Comparison of ENCODE assay signal across 16 cellular contexts in the genomic region with DNA sequence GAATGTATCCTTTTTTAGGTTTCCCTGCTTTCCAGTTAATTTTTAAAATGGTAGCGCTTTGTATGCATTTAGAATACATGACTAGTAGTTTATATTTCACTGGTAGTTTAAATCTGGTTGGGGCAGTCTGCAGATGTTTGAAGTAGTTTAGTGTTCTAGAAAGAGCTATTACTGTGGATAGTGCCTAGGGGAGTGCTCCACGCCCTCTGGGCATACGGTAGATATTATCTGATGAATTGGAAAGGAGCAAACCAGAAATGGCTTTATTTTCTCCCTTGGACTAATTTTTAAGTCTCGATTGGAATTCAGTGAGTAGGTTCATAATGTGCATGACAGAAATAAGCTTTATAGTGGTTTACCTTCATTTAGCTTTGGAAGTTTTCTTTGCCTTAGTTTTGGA.
DNase-seq lines count a peak whose midpoint lies in the region; ATAC-seq, FAIRE-seq and TF ChIP-seq lines count a peak whose summit lies in the region.
"Had no signal": no experiment of that assay in that cellular context is flagged by ENCODE, and none has a peak within 500 bp of the region (broad histone marks: within the 10 kb centered on the region; RNA-seq: fewer than 3 reads in every experiment).

No MANE protein-coding gene starts in this region.

- 64 to 81% methylated on average over 4 of the region's 4 CpGs for WGBS in sigmoid colon, 2 donors

- CTCF ChIA-PET in WTC11 (lab: Charles Lee): interaction anchor here (0.9 kb wide), 1 partner anchor 38 kb away, joined by 3 read pairs; no protein-coding TSS in a partner anchor

- no peak for TF ChIP-seq CTCF in WTC11 (IDR thresholded peaks at IDR 0.05)
- no peak for TF ChIP-seq CTCF in mesothelial cell of epicardium (IDR thresholded peaks at IDR 0.05; ENCODE audit: unreplicated experiment)
- no peak for TF ChIP-seq CTCF in type B pancreatic cell (conservative IDR thresholded peaks at IDR 0.05)
- TF ChIP-seq CTCF in sigmoid colon (IDR thresholded peaks at IDR 0.05): no peak

- H3K27ac Mint-ChIP-seq in WTC11: peak overlapping the region; percentile 47; the same call in 1 of the 2 replicates
- peak overlapping the region; percentile 84 for H3K27ac Mint-ChIP-seq in mesothelial cell of epicardium
- H3K27ac Mint-ChIP-seq in type B pancreatic cell: peak overlapping the region; percentile 85
- H3K27ac Mint-ChIP-seq: B cell; CD8-positive, alpha-beta T cell; H9 had no signal

- H3K36me3 Mint-ChIP-seq in WTC11 (peaks cover 13% of the 10 kb centered on the region), mesothelial cell of epicardium (peaks cover 29% of the 10 kb centered on the region), type B pancreatic cell (peaks cover 47% of the 10 kb centered on the region)
- H3K36me3 Mint-ChIP-seq: CD8-positive, alpha-beta T cell had no signal

- DNase-seq in HTR-8/SVneo (ENCODE audit: insufficient read length, low spot score) (no peak), WTC11 (ENCODE audit: low spot score) (no peak), mesothelial cell of epicardium (ENCODE audit: low spot score in 2 of 2, unreplicated experiment in 2 of 2) (no peak), type B pancreatic cell (ENCODE audit: extremely low spot score, unreplicated experiment) (no peak), sigmoid colon (no peak)
- DNase-seq in stimulated activated CD4-positive, alpha-beta T cell treated with anti-CD3 and anti-CD28 coated beads, Interleukin-4, amount 100 ng/mL, for 4 hours: no peak
- DNase-seq: CD8-positive, alpha-beta T cell; DMS 273 treated with DMSO at 0.1 percent for 48 hours; DND-41; EL; H9 had no signal

- no peak overlapping the region for H3K27ac ChIP-seq in sigmoid colon
- H3K27ac ChIP-seq: BLaER1 treated with 17β-estradiol and CSF1 and Interleukin-3, amounts not matched to agents 10 nM and 100 nM had no signal

- H3K4me3 ChIP-seq in sigmoid colon: no peak overlapping the region
- H3K4me3 ChIP-seq: BLaER1 treated with 17β-estradiol and CSF1 and Interleukin-3, amounts not matched to agents 10 nM and 100 nM; GM12878 had no signal

- peaks cover 0 to 19% (median 0%) of the 10 kb centered on the region in 4 donors for H3K4me1 ChIP-seq in sigmoid colon

- no peak for TF ChIP-seq EP300 in sigmoid colon (IDR thresholded peaks at IDR 0.05)

- H3K36me3 ChIP-seq in sigmoid colon: peaks cover 0 to 44% (median 0%) of the 10 kb centered on the region in 4 donors

- FAIRE-seq in HTR-8/SVneo (lab: Jason Lieb, UNC): peak; percentile 73
- FAIRE-seq: GM12878, H1 had no signal

- no peak for TF ChIP-seq POLR2A in sigmoid colon (IDR thresholded peaks at IDR 0.05)

- intact Hi-C loops in sigmoid colon (cut with DNase I): no loop called here

- no peaks in the 10 kb centered on the region for H3K27me3 Mint-ChIP-seq in WTC11 (ENCODE audit: low read depth)
- H3K27me3 Mint-ChIP-seq in mesothelial cell of epicardium (ENCODE audit: low read depth): no peaks in the 10 kb centered on the region
- no peaks in the 10 kb centered on the region for H3K27me3 Mint-ChIP-seq in type B pancreatic cell

- ATAC-seq in WTC11: no peak
- no peak for ATAC-seq in HG02870 (IDR thresholded peaks at IDR 0.05; ENCODE audit: unreplicated experiment)
- ATAC-seq: CD8-positive, alpha-beta T cell; GM12878 had no signal

- H3K4me3 Mint-ChIP-seq in WTC11 (no peak overlapping the region), mesothelial cell of epicardium (no peak overlapping the region), type B pancreatic cell (peak overlapping the region; percentile 33)
- H3K4me3 Mint-ChIP-seq: B cell; CD8-positive, alpha-beta T cell; H9 had no signal

- POLR2A ChIA-PET in WTC11 (lab: Charles Lee): no interaction called here

- H3K9me3 Mint-ChIP-seq in WTC11 (no peaks in the 10 kb centered on the region), mesothelial cell of epicardium (no peaks in the 10 kb centered on the region), type B pancreatic cell (no peaks in the 10 kb centered on the region)
- H3K9me3 Mint-ChIP-seq: CD8-positive, alpha-beta T cell; H9 had no signal

- H3K4me1 Mint-ChIP-seq in WTC11: peaks cover 27% of the 10 kb centered on the region
- peaks cover 58% of the 10 kb centered on the region for H3K4me1 Mint-ChIP-seq in mesothelial cell of epicardium
- peaks cover 43% of the 10 kb centered on the region for H3K4me1 Mint-ChIP-seq in type B pancreatic cell (ENCODE audit: unreplicated experiment)

- H3K9me3 ChIP-seq in sigmoid colon: no peaks in the 10 kb centered on the region
- H3K9me3 ChIP-seq: BLaER1 treated with 17β-estradiol and CSF1 and Interleukin-3, amounts not matched to agents 10 nM and 100 nM had no signal

- H3K27me3 ChIP-seq in sigmoid colon: no peaks in the 10 kb centered on the region
- H3K27me3 ChIP-seq: BLaER1 treated with 17β-estradiol and CSF1 and Interleukin-3, amounts not matched to agents 10 nM and 100 nM had no signal

TF ChIP-seq in WTC11, 78 proteins besides CTCF, POLR2A, EP300 and RAD21:
- TF ChIP-seq NR1H2 (CRISPR knock-in tag; IDR thresholded peaks at IDR 0.05) (no peak), SP1 (CRISPR knock-in tag; conservative IDR thresholded peaks at IDR 0.05) (no peak), GTF2I (CRISPR knock-in tag; conservative IDR thresholded peaks at IDR 0.05) (no peak)
- TF ChIP-seq, protein P1, sequence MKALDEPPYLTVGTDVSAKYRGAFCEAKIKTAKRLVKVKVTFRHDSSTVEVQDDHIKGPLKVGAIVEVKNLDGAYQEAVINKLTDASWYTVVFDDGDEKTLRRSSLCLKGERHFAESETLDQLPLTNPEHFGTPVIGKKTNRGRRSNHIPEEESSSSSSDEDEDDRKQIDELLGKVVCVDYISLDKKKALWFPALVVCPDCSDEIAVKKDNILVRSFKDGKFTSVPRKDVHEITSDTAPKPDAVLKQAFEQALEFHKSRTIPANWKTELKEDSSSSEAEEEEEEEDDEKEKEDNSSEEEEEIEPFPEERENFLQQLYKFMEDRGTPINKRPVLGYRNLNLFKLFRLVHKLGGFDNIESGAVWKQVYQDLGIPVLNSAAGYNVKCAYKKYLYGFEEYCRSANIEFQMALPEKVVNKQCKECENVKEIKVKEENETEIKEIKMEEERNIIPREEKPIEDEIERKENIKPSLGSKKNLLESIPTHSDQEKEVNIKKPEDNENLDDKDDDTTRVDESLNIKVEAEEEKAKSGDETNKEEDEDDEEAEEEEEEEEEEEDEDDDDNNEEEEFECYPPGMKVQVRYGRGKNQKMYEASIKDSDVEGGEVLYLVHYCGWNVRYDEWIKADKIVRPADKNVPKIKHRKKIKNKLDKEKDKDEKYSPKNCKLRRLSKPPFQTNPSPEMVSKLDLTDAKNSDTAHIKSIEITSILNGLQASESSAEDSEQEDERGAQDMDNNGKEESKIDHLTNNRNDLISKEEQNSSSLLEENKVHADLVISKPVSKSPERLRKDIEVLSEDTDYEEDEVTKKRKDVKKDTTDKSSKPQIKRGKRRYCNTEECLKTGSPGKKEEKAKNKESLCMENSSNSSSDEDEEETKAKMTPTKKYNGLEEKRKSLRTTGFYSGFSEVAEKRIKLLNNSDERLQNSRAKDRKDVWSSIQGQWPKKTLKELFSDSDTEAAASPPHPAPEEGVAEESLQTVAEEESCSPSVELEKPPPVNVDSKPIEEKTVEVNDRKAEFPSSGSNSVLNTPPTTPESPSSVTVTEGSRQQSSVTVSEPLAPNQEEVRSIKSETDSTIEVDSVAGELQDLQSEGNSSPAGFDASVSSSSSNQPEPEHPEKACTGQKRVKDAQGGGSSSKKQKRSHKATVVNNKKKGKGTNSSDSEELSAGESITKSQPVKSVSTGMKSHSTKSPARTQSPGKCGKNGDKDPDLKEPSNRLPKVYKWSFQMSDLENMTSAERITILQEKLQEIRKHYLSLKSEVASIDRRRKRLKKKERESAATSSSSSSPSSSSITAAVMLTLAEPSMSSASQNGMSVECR (CRISPR knock-in tag; IDR thresholded peaks at IDR 0.05; ENCODE audit: borderline replicate concordance): no peak
- TF ChIP-seq, protein P2, sequence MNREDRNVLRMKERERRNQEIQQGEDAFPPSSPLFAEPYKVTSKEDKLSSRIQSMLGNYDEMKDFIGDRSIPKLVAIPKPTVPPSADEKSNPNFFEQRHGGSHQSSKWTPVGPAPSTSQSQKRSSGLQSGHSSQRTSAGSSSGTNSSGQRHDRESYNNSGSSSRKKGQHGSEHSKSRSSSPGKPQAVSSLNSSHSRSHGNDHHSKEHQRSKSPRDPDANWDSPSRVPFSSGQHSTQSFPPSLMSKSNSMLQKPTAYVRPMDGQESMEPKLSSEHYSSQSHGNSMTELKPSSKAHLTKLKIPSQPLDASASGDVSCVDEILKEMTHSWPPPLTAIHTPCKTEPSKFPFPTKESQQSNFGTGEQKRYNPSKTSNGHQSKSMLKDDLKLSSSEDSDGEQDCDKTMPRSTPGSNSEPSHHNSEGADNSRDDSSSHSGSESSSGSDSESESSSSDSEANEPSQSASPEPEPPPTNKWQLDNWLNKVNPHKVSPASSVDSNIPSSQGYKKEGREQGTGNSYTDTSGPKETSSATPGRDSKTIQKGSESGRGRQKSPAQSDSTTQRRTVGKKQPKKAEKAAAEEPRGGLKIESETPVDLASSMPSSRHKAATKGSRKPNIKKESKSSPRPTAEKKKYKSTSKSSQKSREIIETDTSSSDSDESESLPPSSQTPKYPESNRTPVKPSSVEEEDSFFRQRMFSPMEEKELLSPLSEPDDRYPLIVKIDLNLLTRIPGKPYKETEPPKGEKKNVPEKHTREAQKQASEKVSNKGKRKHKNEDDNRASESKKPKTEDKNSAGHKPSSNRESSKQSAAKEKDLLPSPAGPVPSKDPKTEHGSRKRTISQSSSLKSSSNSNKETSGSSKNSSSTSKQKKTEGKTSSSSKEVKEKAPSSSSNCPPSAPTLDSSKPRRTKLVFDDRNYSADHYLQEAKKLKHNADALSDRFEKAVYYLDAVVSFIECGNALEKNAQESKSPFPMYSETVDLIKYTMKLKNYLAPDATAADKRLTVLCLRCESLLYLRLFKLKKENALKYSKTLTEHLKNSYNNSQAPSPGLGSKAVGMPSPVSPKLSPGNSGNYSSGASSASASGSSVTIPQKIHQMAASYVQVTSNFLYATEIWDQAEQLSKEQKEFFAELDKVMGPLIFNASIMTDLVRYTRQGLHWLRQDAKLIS (CRISPR knock-in tag; IDR thresholded peaks at IDR 0.05; ENCODE audit: borderline replicate concordance): no peak
